ENCODE assay signal across 1 cellular context in the genomic region with DNA sequence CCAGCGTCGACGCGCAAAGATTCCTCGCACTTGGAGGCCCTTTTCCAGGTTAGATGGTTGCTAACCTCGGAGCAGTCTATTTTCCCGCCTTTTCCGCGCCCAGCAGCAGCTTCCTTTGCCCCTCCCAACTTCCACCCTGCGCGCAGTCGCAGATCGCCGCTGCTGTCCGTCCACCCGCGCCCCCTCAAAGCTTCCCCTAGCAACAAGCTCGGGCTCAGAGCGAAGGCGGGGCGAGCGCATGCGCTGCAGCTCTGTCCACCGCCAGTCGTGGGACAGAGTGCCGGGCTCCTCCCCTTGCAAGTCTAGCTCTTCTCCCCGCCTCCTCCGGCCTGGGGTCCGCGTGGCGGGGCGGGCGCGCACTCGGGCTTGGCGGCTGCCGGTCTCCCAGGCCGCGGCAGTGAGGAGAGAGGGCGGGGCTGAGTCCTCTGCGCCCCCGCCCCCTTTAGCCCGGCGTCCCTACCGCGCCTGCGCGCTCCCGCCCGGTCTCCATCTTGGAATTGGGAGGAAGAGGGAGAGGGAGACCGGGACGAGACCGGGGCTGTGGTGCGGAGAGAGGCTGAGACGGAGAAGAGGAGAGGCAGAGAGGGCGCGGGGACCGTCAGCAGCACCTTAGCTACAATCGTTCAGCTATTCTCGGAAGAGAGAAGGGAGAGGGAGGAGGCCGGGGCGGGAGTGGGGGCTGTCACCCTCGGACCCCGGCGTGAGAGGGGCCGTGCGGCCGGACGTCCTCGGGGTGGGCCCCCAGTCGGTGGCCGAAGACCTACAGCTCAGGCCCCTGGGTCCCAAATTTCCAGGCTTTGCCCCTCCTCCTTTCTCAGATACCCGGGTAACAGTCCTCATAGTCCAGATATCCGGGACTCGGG.
TF ChIP-seq lines count a peak whose summit lies in the region.

Gene TAOK2 (plus strand): TSS at position 485 of the 863 bp plus-strand sequence. CDS start 3,905 bp downstream, outside the sequence.

TF ChIP-seq in HepG2, 621 proteins besides CTCF, POLR2A, EP300 and RAD21 (continued from another document and continues in another):
- no peak for TF ChIP-seq ZBTB39 (CRISPR knock-in tag; IDR thresholded peaks at IDR 0.05)
- 0 out of 2 replicates have a peak, but pooled peaks have one; percentile 30 for TF ChIP-seq ZNF331 (CRISPR knock-in tag; IDR thresholded peaks at IDR 0.05)
- peak; percentile 65 for TF ChIP-seq ZBTB33 (CRISPR knock-in tag; IDR thresholded peaks at IDR 0.05)
- TF ChIP-seq ZNF382 (CRISPR knock-in tag; IDR thresholded peaks at IDR 0.05; ENCODE audit: borderline replicate concordance): no peak
- TF ChIP-seq TEAD3 (CRISPR knock-in tag; optimal IDR thresholded peaks at IDR 0.05; ENCODE audit: borderline replicate concordance): peak; percentile 74
- TF ChIP-seq JUND (CRISPR knock-in tag; IDR thresholded peaks at IDR 0.05): no peak
- no peak for TF ChIP-seq SOX13 (IDR thresholded peaks at IDR 0.05)
- TF ChIP-seq SOX13 (CRISPR knock-in tag; conservative IDR thresholded peaks at IDR 0.05 in 1 of 2, IDR thresholded peaks at IDR 0.05 in 1 of 2): peak in 1 of 2 experiments; percentile 41; a peak in 1 of 4 replicates
- peak; percentile 48; the same call in 1 of the 2 replicates for TF ChIP-seq ZKSCAN8 (CRISPR knock-in tag; IDR thresholded peaks at IDR 0.05; ENCODE audit: borderline replicate concordance)
- peak; percentile 85 for TF ChIP-seq GMEB1 (CRISPR knock-in tag; IDR thresholded peaks at IDR 0.05; ENCODE audit: borderline replicate concordance)
- peak; percentile 70; the same call in 1 of the 2 replicates for TF ChIP-seq ZNF616 (CRISPR knock-in tag; IDR thresholded peaks at IDR 0.05; ENCODE audit: low read depth)
- TF ChIP-seq, protein P1, sequence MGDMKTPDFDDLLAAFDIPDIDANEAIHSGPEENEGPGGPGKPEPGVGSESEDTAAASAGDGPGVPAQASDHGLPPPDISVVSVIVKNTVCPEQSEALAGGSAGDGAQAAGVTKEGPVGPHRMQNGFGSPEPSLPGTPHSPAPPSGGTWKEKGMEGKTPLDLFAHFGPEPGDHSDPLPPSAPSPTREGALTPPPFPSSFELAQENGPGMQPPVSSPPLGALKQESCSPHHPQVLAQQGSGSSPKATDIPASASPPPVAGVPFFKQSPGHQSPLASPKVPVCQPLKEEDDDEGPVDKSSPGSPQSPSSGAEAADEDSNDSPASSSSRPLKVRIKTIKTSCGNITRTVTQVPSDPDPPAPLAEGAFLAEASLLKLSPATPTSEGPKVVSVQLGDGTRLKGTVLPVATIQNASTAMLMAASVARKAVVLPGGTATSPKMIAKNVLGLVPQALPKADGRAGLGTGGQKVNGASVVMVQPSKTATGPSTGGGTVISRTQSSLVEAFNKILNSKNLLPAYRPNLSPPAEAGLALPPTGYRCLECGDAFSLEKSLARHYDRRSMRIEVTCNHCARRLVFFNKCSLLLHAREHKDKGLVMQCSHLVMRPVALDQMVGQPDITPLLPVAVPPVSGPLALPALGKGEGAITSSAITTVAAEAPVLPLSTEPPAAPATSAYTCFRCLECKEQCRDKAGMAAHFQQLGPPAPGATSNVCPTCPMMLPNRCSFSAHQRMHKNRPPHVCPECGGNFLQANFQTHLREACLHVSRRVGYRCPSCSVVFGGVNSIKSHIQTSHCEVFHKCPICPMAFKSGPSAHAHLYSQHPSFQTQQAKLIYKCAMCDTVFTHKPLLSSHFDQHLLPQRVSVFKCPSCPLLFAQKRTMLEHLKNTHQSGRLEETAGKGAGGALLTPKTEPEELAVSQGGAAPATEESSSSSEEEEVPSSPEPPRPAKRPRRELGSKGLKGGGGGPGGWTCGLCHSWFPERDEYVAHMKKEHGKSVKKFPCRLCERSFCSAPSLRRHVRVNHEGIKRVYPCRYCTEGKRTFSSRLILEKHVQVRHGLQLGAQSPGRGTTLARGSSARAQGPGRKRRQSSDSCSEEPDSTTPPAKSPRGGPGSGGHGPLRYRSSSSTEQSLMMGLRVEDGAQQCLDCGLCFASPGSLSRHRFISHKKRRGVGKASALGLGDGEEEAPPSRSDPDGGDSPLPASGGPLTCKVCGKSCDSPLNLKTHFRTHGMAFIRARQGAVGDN (CRISPR knock-in tag; IDR thresholded peaks at IDR 0.05): peak; percentile 99
- TF ChIP-seq ZNF224 (CRISPR knock-in tag; IDR thresholded peaks at IDR 0.05): 0 out of 2 replicates have a peak, but pooled peaks have one; percentile 83
- TF ChIP-seq FOXK2 (IDR thresholded peaks at IDR 0.05): peak; percentile 89
- TF ChIP-seq, protein P2, sequence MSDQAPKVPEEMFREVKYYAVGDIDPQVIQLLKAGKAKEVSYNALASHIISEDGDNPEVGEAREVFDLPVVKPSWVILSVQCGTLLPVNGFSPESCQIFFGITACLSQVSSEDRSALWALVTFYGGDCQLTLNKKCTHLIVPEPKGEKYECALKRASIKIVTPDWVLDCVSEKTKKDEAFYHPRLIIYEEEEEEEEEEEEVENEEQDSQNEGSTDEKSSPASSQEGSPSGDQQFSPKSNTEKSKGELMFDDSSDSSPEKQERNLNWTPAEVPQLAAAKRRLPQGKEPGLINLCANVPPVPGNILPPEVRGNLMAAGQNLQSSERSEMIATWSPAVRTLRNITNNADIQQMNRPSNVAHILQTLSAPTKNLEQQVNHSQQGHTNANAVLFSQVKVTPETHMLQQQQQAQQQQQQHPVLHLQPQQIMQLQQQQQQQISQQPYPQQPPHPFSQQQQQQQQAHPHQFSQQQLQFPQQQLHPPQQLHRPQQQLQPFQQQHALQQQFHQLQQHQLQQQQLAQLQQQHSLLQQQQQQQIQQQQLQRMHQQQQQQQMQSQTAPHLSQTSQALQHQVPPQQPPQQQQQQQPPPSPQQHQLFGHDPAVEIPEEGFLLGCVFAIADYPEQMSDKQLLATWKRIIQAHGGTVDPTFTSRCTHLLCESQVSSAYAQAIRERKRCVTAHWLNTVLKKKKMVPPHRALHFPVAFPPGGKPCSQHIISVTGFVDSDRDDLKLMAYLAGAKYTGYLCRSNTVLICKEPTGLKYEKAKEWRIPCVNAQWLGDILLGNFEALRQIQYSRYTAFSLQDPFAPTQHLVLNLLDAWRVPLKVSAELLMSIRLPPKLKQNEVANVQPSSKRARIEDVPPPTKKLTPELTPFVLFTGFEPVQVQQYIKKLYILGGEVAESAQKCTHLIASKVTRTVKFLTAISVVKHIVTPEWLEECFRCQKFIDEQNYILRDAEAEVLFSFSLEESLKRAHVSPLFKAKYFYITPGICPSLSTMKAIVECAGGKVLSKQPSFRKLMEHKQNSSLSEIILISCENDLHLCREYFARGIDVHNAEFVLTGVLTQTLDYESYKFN (CRISPR knock-in tag; conservative IDR thresholded peaks at IDR 0.05): peak; percentile 79
- no peak for TF ChIP-seq STAT5B (CRISPR knock-in tag; IDR thresholded peaks at IDR 0.05)
- peak; percentile 86 for TF ChIP-seq DMAP1 (CRISPR knock-in tag; IDR thresholded peaks at IDR 0.05)
- TF ChIP-seq, protein P3, sequence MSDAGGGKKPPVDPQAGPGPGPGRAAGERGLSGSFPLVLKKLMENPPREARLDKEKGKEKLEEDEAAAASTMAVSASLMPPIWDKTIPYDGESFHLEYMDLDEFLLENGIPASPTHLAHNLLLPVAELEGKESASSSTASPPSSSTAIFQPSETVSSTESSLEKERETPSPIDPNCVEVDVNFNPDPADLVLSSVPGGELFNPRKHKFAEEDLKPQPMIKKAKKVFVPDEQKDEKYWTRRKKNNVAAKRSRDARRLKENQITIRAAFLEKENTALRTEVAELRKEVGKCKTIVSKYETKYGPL (CRISPR knock-in tag; IDR thresholded peaks at IDR 0.05): peak; percentile 63; the same call in 1 of the 2 replicates
- TF ChIP-seq ZNF841 (CRISPR knock-in tag; IDR thresholded peaks at IDR 0.05; ENCODE audit: borderline replicate concordance): no peak
- TF ChIP-seq MAF1 (CRISPR knock-in tag; IDR thresholded peaks at IDR 0.05; ENCODE audit: borderline replicate concordance): no peak
- 0 out of 2 replicates have a peak, but pooled peaks have one; percentile 27 for TF ChIP-seq ATF6 (CRISPR knock-in tag; conservative IDR thresholded peaks at IDR 0.05)
- TF ChIP-seq ZEB1 (IDR thresholded peaks at IDR 0.05; ENCODE audit: insufficient replicate concordance, low read depth): no peak
- TF ChIP-seq ATF4 (CRISPR knock-in tag; IDR thresholded peaks at IDR 0.05): 0 out of 4 replicates have a peak, but pooled peaks of 1 of the 2 experiments have one; percentile 54
- TF ChIP-seq, protein P4, sequence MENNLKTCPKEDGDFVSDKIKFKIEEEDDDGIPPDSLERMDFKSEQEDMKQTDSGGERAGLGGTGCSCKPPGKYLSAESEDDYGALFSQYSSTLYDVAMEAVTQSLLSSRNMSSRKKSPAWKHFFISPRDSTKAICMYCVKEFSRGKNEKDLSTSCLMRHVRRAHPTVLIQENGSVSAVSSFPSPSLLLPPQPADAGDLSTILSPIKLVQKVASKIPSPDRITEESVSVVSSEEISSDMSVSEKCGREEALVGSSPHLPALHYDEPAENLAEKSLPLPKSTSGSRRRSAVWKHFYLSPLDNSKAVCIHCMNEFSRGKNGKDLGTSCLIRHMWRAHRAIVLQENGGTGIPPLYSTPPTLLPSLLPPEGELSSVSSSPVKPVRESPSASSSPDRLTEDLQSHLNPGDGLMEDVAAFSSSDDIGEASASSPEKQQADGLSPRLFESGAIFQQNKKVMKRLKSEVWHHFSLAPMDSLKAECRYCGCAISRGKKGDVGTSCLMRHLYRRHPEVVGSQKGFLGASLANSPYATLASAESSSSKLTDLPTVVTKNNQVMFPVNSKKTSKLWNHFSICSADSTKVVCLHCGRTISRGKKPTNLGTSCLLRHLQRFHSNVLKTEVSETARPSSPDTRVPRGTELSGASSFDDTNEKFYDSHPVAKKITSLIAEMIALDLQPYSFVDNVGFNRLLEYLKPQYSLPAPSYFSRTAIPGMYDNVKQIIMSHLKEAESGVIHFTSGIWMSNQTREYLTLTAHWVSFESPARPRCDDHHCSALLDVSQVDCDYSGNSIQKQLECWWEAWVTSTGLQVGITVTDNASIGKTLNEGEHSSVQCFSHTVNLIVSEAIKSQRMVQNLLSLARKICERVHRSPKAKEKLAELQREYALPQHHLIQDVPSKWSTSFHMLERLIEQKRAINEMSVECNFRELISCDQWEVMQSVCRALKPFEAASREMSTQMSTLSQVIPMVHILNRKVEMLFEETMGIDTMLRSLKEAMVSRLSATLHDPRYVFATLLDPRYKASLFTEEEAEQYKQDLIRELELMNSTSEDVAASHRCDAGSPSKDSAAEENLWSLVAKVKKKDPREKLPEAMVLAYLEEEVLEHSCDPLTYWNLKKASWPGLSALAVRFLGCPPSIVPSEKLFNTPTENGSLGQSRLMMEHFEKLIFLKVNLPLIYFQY (CRISPR knock-in tag; IDR thresholded peaks at IDR 0.05; ENCODE audit: borderline replicate concordance): no peak
- peak; percentile 73 for TF ChIP-seq ZBTB20 (CRISPR knock-in tag; IDR thresholded peaks at IDR 0.05; ENCODE audit: borderline replicate concordance, low read depth)
- peak; percentile 79; the same call in 1 of the 2 replicates for TF ChIP-seq MIER3 (CRISPR knock-in tag; IDR thresholded peaks at IDR 0.05; ENCODE audit: borderline replicate concordance)
